Comparison of ENCODE assay signal across 1 cellular context in the genomic region with DNA sequence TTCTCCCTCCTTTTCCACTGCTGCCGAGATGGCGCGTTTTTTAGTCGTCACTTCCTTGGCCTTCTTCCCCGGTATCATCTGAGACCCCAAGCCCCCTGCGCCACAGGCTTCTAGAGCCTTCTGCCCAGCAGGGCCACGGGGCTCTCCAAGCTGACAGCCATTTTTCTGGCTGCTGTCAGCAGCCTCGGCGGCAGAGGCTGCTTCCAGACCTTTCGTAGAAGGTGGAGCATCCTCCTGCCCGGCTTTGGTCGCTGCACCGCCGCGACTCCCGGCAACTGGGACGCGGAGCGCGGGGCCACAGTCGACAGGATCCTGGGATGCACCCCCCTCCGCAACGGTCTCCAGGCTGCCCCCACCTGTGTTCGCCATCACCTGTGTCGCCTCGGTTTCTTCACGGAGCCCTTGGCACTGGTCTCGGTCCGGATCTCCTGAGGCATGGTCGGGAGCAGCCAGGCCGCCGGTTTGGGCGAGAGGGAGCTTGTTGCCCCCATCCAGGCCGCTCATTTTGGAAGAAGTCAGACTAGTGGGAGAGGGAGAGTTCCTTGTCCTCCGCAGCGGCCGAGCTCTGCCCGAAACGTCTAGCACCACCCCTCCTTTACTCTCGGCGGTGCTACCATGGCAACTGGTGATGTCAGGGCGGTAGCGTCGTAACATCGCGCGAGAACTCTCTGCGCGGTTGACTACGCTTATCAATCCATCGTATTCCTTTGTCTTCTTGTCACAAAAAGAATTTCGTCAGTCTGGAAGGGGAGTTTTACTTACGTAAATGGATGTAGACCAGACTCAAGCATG.
A peak's percentile ranks its signal among the peaks of the same experiment; 100 is the strongest.
TF ChIP-seq lines count a peak whose summit lies in the region.

A gene (minus strand): TSS at position 571 of the 792 bp plus-strand sequence. CDS start 67 bp downstream, at position 504.

TF ChIP-seq in GM12878, 131 proteins besides CTCF, POLR2A, EP300 and RAD21 (continued from another document and continues in another):
- TF ChIP-seq, protein P1, sequence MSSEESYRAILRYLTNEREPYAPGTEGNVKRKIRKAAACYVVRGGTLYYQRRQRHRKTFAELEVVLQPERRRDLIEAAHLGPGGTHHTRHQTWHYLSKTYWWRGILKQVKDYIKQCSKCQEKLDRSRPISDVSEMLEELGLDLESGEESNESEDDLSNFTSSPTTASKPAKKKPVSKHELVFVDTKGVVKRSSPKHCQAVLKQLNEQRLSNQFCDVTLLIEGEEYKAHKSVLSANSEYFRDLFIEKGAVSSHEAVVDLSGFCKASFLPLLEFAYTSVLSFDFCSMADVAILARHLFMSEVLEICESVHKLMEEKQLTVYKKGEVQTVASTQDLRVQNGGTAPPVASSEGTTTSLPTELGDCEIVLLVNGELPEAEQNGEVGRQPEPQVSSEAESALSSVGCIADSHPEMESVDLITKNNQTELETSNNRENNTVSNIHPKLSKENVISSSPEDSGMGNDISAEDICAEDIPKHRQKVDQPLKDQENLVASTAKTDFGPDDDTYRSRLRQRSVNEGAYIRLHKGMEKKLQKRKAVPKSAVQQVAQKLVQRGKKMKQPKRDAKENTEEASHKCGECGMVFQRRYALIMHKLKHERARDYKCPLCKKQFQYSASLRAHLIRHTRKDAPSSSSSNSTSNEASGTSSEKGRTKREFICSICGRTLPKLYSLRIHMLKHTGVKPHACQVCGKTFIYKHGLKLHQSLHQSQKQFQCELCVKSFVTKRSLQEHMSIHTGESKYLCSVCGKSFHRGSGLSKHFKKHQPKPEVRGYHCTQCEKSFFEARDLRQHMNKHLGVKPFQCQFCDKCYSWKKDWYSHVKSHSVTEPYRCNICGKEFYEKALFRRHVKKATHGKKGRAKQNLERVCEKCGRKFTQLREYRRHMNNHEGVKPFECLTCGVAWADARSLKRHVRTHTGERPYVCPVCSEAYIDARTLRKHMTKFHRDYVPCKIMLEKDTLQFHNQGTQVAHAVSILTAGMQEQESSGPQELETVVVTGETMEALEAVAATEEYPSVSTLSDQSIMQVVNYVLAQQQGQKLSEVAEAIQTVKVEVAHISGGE (CRISPR knock-in tag; IDR thresholded peaks at IDR 0.05), result no peak
- TF ChIP-seq TCF3 (IDR thresholded peaks at IDR 0.05; ENCODE audit: borderline replicate concordance, insufficient read depth, low read depth, low read length) (no peak), ZNF384 (IDR thresholded peaks at IDR 0.05; ENCODE audit: borderline replicate concordance, low read depth, low read length) (no peak), IKZF2 (IDR thresholded peaks at IDR 0.05) (peak; percentile 13 to 20; a peak in 1 of 4 replicates), RUNX3 (IDR thresholded peaks at IDR 0.05; ENCODE audit: low read length) (peak; percentile 3), MXI1 (IDR thresholded peaks at IDR 0.05; ENCODE audit: low read depth, low read length) (peak; percentile 86), SMC3 (IDR thresholded peaks at IDR 0.05; ENCODE audit: borderline replicate concordance, low read length) (no peak), NBN (IDR thresholded peaks at IDR 0.05) (peak; percentile 31), ZNF24 (IDR thresholded peaks at IDR 0.05) (no peak), SRF (IDR thresholded peaks at IDR 0.05; ENCODE audit: low read depth in 2 of 2, low read length in 2 of 2) (no peak), MYB (IDR thresholded peaks at IDR 0.05; ENCODE audit: borderline replicate concordance, low read depth, low read length) (no peak), RCOR1 (conservative IDR thresholded peaks at IDR 0.05; ENCODE audit: low read depth, low read length) (peak; percentile 74; the same call in 1 of the 2 replicates), CHD2 (IDR thresholded peaks at IDR 0.05; ENCODE audit: borderline replicate concordance, low read depth, low read length) (peak; percentile 98), ATF7 (IDR thresholded peaks at IDR 0.05; ENCODE audit: low read depth) (peak; percentile 71), NFXL1 (IDR thresholded peaks at IDR 0.05; ENCODE audit: borderline replicate concordance) (no peak), KAT2A (conservative IDR thresholded peaks at IDR 0.05; ENCODE audit: control insufficient read depth, low read depth, low read length) (no peak), TAF1 (IDR thresholded peaks at IDR 0.05; ENCODE audit: borderline replicate concordance, low read depth, low read length) (peak; percentile 69; the same call in 1 of the 2 replicates), PML (IDR thresholded peaks at IDR 0.05; ENCODE audit: low read length) (peak; percentile 95), KLF5 (IDR thresholded peaks at IDR 0.05; ENCODE audit: partially characterized antibody) (no peak), GABPA (IDR thresholded peaks at IDR 0.05; ENCODE audit: low read depth) (peak; percentile 78), BRCA1 (IDR thresholded peaks at IDR 0.05; ENCODE audit: low read depth, low read length) (peak; percentile 71), TBL1XR1 (IDR thresholded peaks at IDR 0.05; ENCODE audit: low read depth, low read length) (0 out of 2 replicates have a peak, but pooled peaks have one; percentile 25), BACH1 (IDR thresholded peaks at IDR 0.05; ENCODE audit: borderline replicate concordance) (no peak), YY1 (IDR thresholded peaks at IDR 0.05; ENCODE audit: low read depth, low read length) (peak; percentile 65), POU2F2 (IDR thresholded peaks at IDR 0.05; ENCODE audit: borderline replicate concordance, low read depth, low read length) (peak; percentile 46; the same call in 2 of the 3 replicates), BMI1 (IDR thresholded peaks at IDR 0.05; ENCODE audit: borderline replicate concordance) (peak; percentile 95), NR2F1 (conservative IDR thresholded peaks at IDR 0.05) (no peak), ZNF274 (IDR thresholded peaks at IDR 0.05; ENCODE audit: insufficient read depth, insufficient read length) (no peak), ZZZ3 (IDR thresholded peaks at IDR 0.05; ENCODE audit: control insufficient read depth, insufficient read length, low read depth) (no peak), ASH2L (IDR thresholded peaks at IDR 0.05; ENCODE audit: borderline replicate concordance, low read depth) (peak; percentile 82; the same call in 1 of the 2 replicates), POLR2AphosphoS5 (IDR thresholded peaks at IDR 0.05; ENCODE audit: low read length) (peak; percentile 84), EED (IDR thresholded peaks at IDR 0.05; ENCODE audit: low read depth) (no peak; the same call in 1 of the 2 replicates), TARDBP (IDR thresholded peaks at IDR 0.05; ENCODE audit: borderline replicate concordance) (no peak)
- TF ChIP-seq, protein P2, sequence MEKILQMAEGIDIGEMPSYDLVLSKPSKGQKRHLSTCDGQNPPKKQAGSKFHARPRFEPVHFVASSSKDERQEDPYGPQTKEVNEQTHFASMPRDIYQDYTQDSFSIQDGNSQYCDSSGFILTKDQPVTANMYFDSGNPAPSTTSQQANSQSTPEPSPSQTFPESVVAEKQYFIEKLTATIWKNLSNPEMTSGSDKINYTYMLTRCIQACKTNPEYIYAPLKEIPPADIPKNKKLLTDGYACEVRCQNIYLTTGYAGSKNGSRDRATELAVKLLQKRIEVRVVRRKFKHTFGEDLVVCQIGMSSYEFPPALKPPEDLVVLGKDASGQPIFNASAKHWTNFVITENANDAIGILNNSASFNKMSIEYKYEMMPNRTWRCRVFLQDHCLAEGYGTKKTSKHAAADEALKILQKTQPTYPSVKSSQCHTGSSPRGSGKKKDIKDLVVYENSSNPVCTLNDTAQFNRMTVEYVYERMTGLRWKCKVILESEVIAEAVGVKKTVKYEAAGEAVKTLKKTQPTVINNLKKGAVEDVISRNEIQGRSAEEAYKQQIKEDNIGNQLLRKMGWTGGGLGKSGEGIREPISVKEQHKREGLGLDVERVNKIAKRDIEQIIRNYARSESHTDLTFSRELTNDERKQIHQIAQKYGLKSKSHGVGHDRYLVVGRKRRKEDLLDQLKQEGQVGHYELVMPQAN (conservative IDR thresholded peaks at IDR 0.05), result peak; percentile 68
- TF ChIP-seq, protein P3, sequence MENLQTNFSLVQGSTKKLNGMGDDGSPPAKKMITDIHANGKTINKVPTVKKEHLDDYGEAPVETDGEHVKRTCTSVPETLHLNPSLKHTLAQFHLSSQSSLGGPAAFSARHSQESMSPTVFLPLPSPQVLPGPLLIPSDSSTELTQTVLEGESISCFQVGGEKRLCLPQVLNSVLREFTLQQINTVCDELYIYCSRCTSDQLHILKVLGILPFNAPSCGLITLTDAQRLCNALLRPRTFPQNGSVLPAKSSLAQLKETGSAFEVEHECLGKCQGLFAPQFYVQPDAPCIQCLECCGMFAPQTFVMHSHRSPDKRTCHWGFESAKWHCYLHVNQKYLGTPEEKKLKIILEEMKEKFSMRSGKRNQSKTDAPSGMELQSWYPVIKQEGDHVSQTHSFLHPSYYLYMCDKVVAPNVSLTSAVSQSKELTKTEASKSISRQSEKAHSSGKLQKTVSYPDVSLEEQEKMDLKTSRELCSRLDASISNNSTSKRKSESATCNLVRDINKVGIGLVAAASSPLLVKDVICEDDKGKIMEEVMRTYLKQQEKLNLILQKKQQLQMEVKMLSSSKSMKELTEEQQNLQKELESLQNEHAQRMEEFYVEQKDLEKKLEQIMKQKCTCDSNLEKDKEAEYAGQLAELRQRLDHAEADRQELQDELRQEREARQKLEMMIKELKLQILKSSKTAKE (IDR thresholded peaks at IDR 0.05; ENCODE audit: low read depth, poor library complexity, severe bottlenecking), result no peak
- TF ChIP-seq, protein P4, sequence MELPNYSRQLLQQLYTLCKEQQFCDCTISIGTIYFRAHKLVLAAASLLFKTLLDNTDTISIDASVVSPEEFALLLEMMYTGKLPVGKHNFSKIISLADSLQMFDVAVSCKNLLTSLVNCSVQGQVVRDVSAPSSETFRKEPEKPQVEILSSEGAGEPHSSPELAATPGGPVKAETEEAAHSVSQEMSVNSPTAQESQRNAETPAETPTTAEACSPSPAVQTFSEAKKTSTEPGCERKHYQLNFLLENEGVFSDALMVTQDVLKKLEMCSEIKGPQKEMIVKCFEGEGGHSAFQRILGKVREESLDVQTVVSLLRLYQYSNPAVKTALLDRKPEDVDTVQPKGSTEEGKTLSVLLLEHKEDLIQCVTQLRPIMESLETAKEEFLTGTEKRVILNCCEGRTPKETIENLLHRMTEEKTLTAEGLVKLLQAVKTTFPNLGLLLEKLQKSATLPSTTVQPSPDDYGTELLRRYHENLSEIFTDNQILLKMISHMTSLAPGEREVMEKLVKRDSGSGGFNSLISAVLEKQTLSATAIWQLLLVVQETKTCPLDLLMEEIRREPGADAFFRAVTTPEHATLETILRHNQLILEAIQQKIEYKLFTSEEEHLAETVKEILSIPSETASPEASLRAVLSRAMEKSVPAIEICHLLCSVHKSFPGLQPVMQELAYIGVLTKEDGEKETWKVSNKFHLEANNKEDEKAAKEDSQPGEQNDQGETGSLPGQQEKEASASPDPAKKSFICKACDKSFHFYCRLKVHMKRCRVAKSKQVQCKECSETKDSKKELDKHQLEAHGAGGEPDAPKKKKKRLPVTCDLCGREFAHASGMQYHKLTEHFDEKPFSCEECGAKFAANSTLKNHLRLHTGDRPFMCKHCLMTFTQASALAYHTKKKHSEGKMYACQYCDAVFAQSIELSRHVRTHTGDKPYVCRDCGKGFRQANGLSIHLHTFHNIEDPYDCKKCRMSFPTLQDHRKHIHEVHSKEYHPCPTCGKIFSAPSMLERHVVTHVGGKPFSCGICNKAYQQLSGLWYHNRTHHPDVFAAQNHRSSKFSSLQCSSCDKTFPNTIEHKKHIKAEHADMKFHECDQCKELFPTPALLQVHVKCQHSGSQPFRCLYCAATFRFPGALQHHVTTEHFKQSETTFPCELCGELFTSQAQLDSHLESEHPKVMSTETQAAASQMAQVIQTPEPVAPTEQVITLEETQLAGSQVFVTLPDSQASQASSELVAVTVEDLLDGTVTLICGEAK (IDR thresholded peaks at IDR 0.05; ENCODE audit: borderline replicate concordance), result peak; percentile 66; the same call in 1 of the 2 replicates
- TF ChIP-seq, protein P5, sequence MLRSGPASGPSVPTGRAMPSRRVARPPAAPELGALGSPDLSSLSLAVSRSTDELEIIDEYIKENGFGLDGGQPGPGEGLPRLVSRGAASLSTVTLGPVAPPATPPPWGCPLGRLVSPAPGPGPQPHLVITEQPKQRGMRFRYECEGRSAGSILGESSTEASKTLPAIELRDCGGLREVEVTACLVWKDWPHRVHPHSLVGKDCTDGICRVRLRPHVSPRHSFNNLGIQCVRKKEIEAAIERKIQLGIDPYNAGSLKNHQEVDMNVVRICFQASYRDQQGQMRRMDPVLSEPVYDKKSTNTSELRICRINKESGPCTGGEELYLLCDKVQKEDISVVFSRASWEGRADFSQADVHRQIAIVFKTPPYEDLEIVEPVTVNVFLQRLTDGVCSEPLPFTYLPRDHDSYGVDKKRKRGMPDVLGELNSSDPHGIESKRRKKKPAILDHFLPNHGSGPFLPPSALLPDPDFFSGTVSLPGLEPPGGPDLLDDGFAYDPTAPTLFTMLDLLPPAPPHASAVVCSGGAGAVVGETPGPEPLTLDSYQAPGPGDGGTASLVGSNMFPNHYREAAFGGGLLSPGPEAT (IDR thresholded peaks at IDR 0.05; ENCODE audit: low read depth), result peak; percentile 62
- TF ChIP-seq, protein P6, sequence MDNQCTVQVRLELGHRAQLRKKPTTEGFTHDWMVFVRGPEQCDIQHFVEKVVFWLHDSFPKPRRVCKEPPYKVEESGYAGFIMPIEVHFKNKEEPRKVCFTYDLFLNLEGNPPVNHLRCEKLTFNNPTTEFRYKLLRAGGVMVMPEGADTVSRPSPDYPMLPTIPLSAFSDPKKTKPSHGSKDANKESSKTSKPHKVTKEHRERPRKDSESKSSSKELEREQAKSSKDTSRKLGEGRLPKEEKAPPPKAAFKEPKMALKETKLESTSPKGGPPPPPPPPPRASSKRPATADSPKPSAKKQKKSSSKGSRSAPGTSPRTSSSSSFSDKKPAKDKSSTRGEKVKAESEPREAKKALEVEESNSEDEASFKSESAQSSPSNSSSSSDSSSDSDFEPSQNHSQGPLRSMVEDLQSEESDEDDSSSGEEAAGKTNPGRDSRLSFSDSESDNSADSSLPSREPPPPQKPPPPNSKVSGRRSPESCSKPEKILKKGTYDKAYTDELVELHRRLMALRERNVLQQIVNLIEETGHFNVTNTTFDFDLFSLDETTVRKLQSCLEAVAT (IDR thresholded peaks at IDR 0.05), result 0 out of 2 replicates have a peak, but pooled peaks have one; percentile 67
- TF ChIP-seq, protein P7, sequence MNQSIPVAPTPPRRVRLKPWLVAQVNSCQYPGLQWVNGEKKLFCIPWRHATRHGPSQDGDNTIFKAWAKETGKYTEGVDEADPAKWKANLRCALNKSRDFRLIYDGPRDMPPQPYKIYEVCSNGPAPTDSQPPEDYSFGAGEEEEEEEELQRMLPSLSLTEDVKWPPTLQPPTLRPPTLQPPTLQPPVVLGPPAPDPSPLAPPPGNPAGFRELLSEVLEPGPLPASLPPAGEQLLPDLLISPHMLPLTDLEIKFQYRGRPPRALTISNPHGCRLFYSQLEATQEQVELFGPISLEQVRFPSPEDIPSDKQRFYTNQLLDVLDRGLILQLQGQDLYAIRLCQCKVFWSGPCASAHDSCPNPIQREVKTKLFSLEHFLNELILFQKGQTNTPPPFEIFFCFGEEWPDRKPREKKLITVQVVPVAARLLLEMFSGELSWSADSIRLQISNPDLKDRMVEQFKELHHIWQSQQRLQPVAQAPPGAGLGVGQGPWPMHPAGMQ (IDR thresholded peaks at IDR 0.05; ENCODE audit: borderline replicate concordance), result peak; percentile 43; the same call in 1 of the 2 replicates
